ENCODE assay signal across 2 cellular contexts in the genomic region with DNA sequence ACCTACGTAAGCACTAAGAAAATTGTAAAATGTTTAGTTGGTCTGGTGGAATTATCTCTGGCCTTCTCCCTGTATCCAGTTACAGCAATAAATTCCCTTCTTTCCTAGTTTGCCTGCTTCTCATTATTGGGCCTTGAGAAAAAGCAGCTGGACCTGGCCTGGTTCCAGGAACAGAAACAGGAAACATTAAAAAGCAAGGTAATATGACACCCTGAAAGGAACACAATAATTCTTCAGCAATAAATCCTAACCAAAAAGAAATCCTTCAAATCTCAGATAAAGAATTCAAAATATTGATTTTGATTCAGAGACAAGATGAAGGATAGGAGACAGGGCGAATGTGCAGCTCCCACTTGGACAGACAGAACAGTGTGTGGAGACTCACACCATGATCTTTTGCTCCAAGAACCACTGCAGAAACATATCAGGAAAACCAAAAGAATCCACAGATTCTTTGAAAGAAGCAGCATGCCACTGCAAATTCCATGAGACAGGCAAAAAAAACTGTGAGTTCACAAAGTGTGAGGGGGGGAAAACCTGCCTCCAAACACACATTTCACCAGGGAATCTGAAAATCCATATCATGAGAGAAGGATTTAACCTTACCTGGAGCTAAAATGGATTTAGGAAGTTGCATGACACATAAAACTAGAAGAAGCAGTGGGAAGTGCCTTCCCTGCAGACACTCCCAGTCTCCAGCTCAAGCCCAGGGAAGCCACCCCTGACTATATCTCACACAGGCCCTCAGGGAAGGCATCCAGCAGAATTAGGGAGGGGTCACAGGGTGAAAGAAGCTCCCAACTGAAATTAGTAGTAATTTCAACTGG.
A peak's percentile ranks its signal among the peaks of the same experiment; 100 is the strongest.
TF ChIP-seq lines count a peak whose summit lies in the region.

No MANE protein-coding gene starts in this region.

TF ChIP-seq in K562, 482 proteins besides CTCF, POLR2A, EP300 and RAD21:
- TF ChIP-seq NFIC (IDR thresholded peaks at IDR 0.05) (0 out of 2 replicates have a peak, but pooled peaks have one; percentile 14), TSC22D4 (tag; IDR thresholded peaks at IDR 0.05) (no peak)

TF ChIP-seq in HepG2, 621 proteins besides CTCF, POLR2A, EP300 and RAD21:
- TF ChIP-seq DNMT1 (CRISPR knock-in tag; IDR thresholded peaks at IDR 0.05) (no peak), MTA1 (CRISPR knock-in tag; IDR thresholded peaks at IDR 0.05; ENCODE audit: borderline replicate concordance) (no peak), WIZ (CRISPR knock-in tag; IDR thresholded peaks at IDR 0.05) (no peak), PPARG (CRISPR knock-in tag; conservative IDR thresholded peaks at IDR 0.05) (no peak), ZNF768 (CRISPR knock-in tag; IDR thresholded peaks at IDR 0.05) (no peak), HNRNPL (IDR thresholded peaks at IDR 0.05; ENCODE audit: low read depth, low read length) (no peak), NFYB (CRISPR knock-in tag; IDR thresholded peaks at IDR 0.05) (no peak), FOXK1 (CRISPR knock-in tag; IDR thresholded peaks at IDR 0.05; ENCODE audit: borderline replicate concordance, low read depth) (no peak), KAT8 (CRISPR knock-in tag; IDR thresholded peaks at IDR 0.05) (no peak), SAFB2 (CRISPR knock-in tag; IDR thresholded peaks at IDR 0.05; ENCODE audit: borderline replicate concordance, low read depth) (no peak), PAF1 (CRISPR knock-in tag; IDR thresholded peaks at IDR 0.05) (no peak), TP53 (CRISPR knock-in tag; conservative IDR thresholded peaks at IDR 0.05) (no peak), SRF (IDR thresholded peaks at IDR 0.05; ENCODE audit: low read depth, low read length) (no peak)
- TF ChIP-seq, protein P1, sequence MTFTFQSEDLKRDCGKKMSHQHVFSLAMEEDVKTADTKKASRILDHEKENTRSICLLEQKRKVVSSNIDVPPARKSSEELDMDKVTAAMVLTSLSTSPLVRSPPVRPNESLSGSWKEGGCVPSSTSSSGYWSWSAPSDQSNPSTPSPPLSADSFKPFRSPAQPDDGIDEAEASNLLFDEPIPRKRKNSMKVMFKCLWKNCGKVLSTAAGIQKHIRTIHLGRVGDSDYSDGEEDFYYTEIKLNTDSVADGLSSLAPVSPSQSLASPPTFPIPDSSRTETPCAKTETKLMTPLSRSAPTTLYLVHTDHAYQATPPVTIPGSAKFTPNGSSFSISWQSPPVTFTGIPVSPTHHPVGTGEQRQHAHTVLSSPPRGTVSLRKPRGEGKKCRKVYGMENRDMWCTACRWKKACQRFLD (CRISPR knock-in tag; IDR thresholded peaks at IDR 0.05; ENCODE audit: borderline replicate concordance), result no peak
- TF ChIP-seq, protein P2, sequence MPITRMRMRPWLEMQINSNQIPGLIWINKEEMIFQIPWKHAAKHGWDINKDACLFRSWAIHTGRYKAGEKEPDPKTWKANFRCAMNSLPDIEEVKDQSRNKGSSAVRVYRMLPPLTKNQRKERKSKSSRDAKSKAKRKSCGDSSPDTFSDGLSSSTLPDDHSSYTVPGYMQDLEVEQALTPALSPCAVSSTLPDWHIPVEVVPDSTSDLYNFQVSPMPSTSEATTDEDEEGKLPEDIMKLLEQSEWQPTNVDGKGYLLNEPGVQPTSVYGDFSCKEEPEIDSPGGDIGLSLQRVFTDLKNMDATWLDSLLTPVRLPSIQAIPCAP (CRISPR knock-in tag; IDR thresholded peaks at IDR 0.05; ENCODE audit: low read depth), result no peak
- TF ChIP-seq, protein P3, sequence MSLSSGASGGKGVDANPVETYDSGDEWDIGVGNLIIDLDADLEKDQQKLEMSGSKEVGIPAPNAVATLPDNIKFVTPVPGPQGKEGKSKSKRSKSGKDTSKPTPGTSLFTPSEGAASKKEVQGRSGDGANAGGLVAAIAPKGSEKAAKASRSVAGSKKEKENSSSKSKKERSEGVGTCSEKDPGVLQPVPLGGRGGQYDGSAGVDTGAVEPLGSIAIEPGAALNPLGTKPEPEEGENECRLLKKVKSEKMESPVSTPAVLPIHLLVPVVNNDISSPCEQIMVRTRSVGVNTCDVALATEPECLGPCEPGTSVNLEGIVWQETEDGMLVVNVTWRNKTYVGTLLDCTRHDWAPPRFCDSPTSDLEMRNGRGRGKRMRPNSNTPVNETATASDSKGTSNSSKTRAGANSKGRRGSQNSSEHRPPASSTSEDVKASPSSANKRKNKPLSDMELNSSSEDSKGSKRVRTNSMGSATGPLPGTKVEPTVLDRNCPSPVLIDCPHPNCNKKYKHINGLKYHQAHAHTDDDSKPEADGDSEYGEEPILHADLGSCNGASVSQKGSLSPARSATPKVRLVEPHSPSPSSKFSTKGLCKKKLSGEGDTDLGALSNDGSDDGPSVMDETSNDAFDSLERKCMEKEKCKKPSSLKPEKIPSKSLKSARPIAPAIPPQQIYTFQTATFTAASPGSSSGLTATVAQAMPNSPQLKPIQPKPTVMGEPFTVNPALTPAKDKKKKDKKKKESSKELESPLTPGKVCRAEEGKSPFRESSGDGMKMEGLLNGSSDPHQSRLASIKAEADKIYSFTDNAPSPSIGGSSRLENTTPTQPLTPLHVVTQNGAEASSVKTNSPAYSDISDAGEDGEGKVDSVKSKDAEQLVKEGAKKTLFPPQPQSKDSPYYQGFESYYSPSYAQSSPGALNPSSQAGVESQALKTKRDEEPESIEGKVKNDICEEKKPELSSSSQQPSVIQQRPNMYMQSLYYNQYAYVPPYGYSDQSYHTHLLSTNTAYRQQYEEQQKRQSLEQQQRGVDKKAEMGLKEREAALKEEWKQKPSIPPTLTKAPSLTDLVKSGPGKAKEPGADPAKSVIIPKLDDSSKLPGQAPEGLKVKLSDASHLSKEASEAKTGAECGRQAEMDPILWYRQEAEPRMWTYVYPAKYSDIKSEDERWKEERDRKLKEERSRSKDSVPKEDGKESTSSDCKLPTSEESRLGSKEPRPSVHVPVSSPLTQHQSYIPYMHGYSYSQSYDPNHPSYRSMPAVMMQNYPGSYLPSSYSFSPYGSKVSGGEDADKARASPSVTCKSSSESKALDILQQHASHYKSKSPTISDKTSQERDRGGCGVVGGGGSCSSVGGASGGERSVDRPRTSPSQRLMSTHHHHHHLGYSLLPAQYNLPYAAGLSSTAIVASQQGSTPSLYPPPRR (CRISPR knock-in tag; IDR thresholded peaks at IDR 0.05; ENCODE audit: borderline replicate concordance), result no peak
- TF ChIP-seq, protein P4, sequence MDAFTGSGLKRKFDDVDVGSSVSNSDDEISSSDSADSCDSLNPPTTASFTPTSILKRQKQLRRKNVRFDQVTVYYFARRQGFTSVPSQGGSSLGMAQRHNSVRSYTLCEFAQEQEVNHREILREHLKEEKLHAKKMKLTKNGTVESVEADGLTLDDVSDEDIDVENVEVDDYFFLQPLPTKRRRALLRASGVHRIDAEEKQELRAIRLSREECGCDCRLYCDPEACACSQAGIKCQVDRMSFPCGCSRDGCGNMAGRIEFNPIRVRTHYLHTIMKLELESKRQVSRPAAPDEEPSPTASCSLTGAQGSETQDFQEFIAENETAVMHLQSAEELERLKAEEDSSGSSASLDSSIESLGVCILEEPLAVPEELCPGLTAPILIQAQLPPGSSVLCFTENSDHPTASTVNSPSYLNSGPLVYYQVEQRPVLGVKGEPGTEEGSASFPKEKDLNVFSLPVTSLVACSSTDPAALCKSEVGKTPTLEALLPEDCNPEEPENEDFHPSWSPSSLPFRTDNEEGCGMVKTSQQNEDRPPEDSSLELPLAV (CRISPR knock-in tag; conservative IDR thresholded peaks at IDR 0.05; ENCODE audit: low read depth), result no peak
- TF ChIP-seq, protein P5, sequence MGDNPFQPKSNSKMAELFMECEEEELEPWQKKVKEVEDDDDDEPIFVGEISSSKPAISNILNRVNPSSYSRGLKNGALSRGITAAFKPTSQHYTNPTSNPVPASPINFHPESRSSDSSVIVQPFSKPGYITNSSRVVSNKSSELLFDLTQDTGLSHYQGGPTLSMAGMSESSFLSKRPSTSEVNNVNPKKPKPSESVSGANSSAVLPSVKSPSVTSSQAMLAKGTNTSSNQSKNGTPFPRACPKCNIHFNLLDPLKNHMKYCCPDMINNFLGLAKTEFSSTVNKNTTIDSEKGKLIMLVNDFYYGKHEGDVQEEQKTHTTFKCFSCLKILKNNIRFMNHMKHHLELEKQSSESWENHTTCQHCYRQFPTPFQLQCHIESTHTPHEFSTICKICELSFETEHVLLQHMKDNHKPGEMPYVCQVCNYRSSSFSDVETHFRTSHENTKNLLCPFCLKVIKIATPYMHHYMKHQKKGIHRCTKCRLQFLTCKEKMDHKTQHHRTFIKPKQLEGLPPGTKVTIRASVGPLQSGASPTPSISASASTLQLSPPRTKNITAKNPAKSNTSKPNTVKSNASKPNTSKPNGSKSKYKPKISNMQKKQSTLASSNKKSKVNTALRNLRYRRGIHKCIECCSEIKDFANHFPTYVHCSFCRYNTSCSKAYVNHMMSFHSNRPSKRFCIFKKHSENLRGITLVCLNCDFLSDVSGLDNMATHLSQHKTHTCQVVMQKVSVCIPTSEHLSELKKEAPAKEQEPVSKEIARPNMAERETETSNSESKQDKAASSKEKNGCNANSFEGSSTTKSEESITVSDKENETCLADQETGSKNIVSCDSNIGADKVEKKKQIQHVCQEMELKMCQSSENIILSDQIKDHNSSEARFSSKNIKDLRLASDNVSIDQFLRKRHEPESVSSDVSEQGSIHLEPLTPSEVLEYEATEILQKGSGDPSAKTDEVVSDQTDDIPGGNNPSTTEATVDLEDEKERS (CRISPR knock-in tag; IDR thresholded peaks at IDR 0.05), result no peak
